Comparison of ENCODE assay signal across 8 cellular contexts in genomic region chr20:35741892-35742740, GRCh38. TPM values are rescaled to one million over a fixed set of nuclear protein-coding genes. Genes with fewer than 3 reads are reported as not detected.
DNase-seq lines count a peak whose midpoint lies in the region; ATAC-seq and TF ChIP-seq lines count a peak whose summit lies in the region.

Gene RBM39, minus strand, starts transcription at chr20:35742260. Its CDS starts 1,386 bp downstream, at chr20:35740874.

- peaks cover 45% of the 10 kb centered on the region for H3K4me1 Mint-ChIP-seq in activated CD4-positive, alpha-beta T cell treated with anti-CD3 and anti-CD28 coated beads for 36 hours

- H3K27me3 Mint-ChIP-seq in activated CD4-positive, alpha-beta T cell treated with anti-CD3 and anti-CD28 coated beads for 36 hours, result no peaks in the 10 kb centered on the region

- TF ChIP-seq CTCF in BJ (IDR thresholded peaks at IDR 0.05; ENCODE audit: insufficient read depth, low read depth, low read length) (peak; percentile 60), choroid plexus epithelial cell (conservative IDR thresholded peaks at IDR 0.05; ENCODE audit: low read depth, low read length) (peak; percentile 56), kidney epithelial cell (IDR thresholded peaks at IDR 0.05; ENCODE audit: insufficient read depth, low read length, poor library complexity, severe bottlenecking) (peak; percentile 37)

- H3K27me3 ChIP-seq in BJ (ENCODE audit: control insufficient read depth, insufficient read depth, low read length) (no peaks in the 10 kb centered on the region), kidney epithelial cell (ENCODE audit: control insufficient read depth, insufficient read depth, low read length) (no peaks in the 10 kb centered on the region)

- H3K9me3 Mint-ChIP-seq in activated CD4-positive, alpha-beta T cell treated with anti-CD3 and anti-CD28 coated beads for 36 hours (ENCODE audit: low read depth), result no peaks in the 10 kb centered on the region

- DNase-seq in BJ (ENCODE audit: low read depth) (peak; percentile 99), GM19238 (ENCODE audit: insufficient read length, low spot score) (peak; percentile 79), NCI-H524 (lab: John Stamatoyannopoulos, UW) (peak; percentile 100), choroid plexus epithelial cell (ENCODE audit: low read depth) (peak; percentile 100), kidney epithelial cell (ENCODE audit: low read depth) (peak; percentile 98)
- DNase-seq in activated CD4-positive, alpha-beta T cell treated with anti-CD3 and anti-CD28 coated beads for 36 hours, result peak; percentile 100
- peak; percentile 99 for DNase-seq in stimulated activated CD4-positive, alpha-beta T cell treated with anti-CD3 and anti-CD28 coated beads, Interleukin-15, amount 100 ng/mL, for 48 hours (ENCODE audit: low read depth in 2 of 2)

- H3K36me3 ChIP-seq in BJ (ENCODE audit: control insufficient read depth, insufficient read depth, low read length) (peaks cover 7% of the 10 kb centered on the region), kidney epithelial cell (ENCODE audit: control insufficient read depth, insufficient read depth, low read length) (no peaks in the 10 kb centered on the region)

- H3K36me3 Mint-ChIP-seq in activated CD4-positive, alpha-beta T cell treated with anti-CD3 and anti-CD28 coated beads for 36 hours (ENCODE audit: low read depth), result peaks cover 49% of the 10 kb centered on the region

- peak; percentile 84 for ATAC-seq in HG03442 (IDR thresholded peaks at IDR 0.05; ENCODE audit: unreplicated experiment)
- peak; percentile 88 for ATAC-seq in activated CD4-positive, alpha-beta T cell treated with anti-CD3 and anti-CD28 coated beads for 36 hours

- POLR2A ChIA-PET in BJ (lab: Charles Lee), result interaction anchor here (0.6 to 1.7 kb wide), 12 partner anchors 13 to 548 kb away, joined by 3 to 21 read pairs (median 4); partner anchors contain the start of genes SCAND1 and SPAG4
- POLR2A ChIA-PET in activated CD4-positive, alpha-beta T cell treated with anti-CD3 and anti-CD28 coated beads for 36 hours (lab: Charles Lee), result interaction anchor here (0.6 to 3.5 kb wide), 28 partner anchors 12 to 1379 kb away, joined by 3 to 68 read pairs (median 5); partner anchors contain the start of genes CEP250, CPNE1, ITCH and NFS1

- intact Hi-C loops in activated CD4-positive, alpha-beta T cell treated with anti-CD3 and anti-CD28 coated beads for 36 hours (cut with DNase I, micrococcal nuclease), result loop anchor here (1.0 to 10.0 kb wide), 14 partner anchors 30 to 867 kb away; partner anchors contain the start of genes PHF20 (in 2 of the 2), SCAND1 (in 2 of the 2), ACSS2 (in 1 of the 2) and CEP250 (in 1 of the 2)

- CTCF ChIA-PET in BJ (lab: Yijun Ruan, JAX), result interaction anchor here (0.6 to 2.4 kb wide), 14 partner anchors 14 to 396 kb away, joined by 3 to 8 read pairs (median 4); partner anchors contain the start of genes PHF20 and SCAND1
- CTCF ChIA-PET in activated CD4-positive, alpha-beta T cell treated with anti-CD3 and anti-CD28 coated beads for 36 hours (lab: Charles Lee), result interaction anchor here (0.6 to 3.3 kb wide), 8 partner anchors 11 to 723 kb away, joined by 3 to 28 read pairs (median 8); partner anchors contain the start of genes PHF20 and SCAND1

- H3K4me3 ChIP-seq in BJ (ENCODE audit: low read depth, low read length) (peak within 1 kb of the TSS; percentile 77), choroid plexus epithelial cell (ENCODE audit: low read depth, low read length) (peak within 1 kb of the TSS; percentile 87), kidney epithelial cell (ENCODE audit: low read depth, low read length) (peak within 1 kb of the TSS; percentile 98)

- H3K27ac Mint-ChIP-seq in activated CD4-positive, alpha-beta T cell treated with anti-CD3 and anti-CD28 coated beads for 36 hours, result peak within 1 kb of the TSS; percentile 100

- H3K4me3 Mint-ChIP-seq in activated CD4-positive, alpha-beta T cell treated with anti-CD3 and anti-CD28 coated beads for 36 hours, result peak within 1 kb of the TSS; percentile 90

RNA-seq across cellular contexts. Expression of gene RBM39, which starts in this region (rescaled TPM):
- polyA plus RNA-seq in BJ (2011; rRNA removed), result 63.5 and 107 TPM in 2 replicates
- 73.8 and 98.4 TPM in 2 replicates for polyA minus RNA-seq in BJ (2011; rRNA and poly(A)+ RNA removed)
- total RNA-seq in activated CD4-positive, alpha-beta T cell treated with anti-CD3 and anti-CD28 coated beads for 36 hours, result 100 to 1,000 TPM; 303 to 356 TPM
- total RNA-seq in kidney epithelial cell, result 204 and 224 TPM in 2 replicates

Comparison
In these comparisons a context has a peak if more than half of its experiments do, and no peak if none do; other contexts are left out.
1. Peak in every context shown above with its lines: DNase-seq, ATAC-seq and H3K4me3 ChIP-seq.